ENCODE assay signal across 1 cellular context in the genomic region with DNA sequence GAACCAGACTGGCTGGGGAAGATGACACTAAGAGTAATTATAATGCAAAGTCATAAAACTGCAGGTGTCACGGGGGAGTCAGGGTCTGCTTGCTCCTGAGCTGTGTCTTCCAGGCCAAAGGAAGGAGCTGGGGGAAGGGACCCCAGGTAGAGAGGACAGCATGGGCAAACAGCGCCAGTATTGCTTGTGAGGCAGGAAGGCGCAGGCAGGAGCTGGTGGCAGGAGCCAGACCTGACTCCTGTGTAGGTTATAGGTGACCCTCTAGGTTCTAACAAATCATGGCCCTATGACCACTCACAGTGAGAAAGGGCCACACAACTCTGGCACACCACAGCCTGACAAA.
TF ChIP-seq lines count a peak whose summit lies in the region.

No MANE protein-coding gene starts in this region.

TF ChIP-seq in IMR-90, 13 proteins besides CTCF, POLR2A, EP300 and RAD21:
- TF ChIP-seq, protein P1, sequence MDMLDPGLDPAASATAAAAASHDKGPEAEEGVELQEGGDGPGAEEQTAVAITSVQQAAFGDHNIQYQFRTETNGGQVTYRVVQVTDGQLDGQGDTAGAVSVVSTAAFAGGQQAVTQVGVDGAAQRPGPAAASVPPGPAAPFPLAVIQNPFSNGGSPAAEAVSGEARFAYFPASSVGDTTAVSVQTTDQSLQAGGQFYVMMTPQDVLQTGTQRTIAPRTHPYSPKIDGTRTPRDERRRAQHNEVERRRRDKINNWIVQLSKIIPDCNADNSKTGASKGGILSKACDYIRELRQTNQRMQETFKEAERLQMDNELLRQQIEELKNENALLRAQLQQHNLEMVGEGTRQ (IDR thresholded peaks at IDR 0.05; ENCODE audit: low read depth, low read length): no peak
- no peak for TF ChIP-seq SMC3 (IDR thresholded peaks at IDR 0.05; ENCODE audit: low read depth, low read length)
- TF ChIP-seq BHLHE40 (IDR thresholded peaks at IDR 0.05; ENCODE audit: low read depth, low read length): no peak
- no peak for TF ChIP-seq MAFK (IDR thresholded peaks at IDR 0.05; ENCODE audit: low read depth, low read length)
- no peak for TF ChIP-seq MXI1 (IDR thresholded peaks at IDR 0.05; ENCODE audit: borderline replicate concordance, low read depth, low read length)
- TF ChIP-seq MAZ (IDR thresholded peaks at IDR 0.05; ENCODE audit: borderline replicate concordance, low read depth, low read length): no peak
- TF ChIP-seq NFE2L2 (IDR thresholded peaks at IDR 0.05; ENCODE audit: low read depth, low read length): no peak
- TF ChIP-seq RFX5 (IDR thresholded peaks at IDR 0.05; ENCODE audit: low read depth, low read length): no peak
